In the genomic region with DNA sequence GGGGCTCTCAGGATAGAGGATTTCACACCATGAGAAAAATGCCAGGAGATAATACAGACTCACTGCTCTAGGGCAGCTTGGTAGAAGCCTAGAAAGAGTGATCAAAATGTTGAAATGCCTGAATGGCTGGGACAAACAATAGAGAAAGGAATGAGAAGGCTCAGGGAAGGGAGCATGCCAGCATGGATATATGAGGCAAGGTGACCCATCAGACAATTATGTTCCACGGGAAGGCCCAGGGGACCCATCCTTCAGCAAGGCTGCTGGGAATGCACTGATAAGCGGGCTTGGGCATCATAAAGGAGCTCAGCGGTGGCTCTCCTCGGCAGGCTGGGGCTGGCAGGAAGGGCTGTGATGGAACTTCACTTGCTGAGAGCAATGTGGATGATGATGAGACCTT, we compare ENCODE assay signal across 21 cellular contexts. TPM values are rescaled to one million over a fixed set of nuclear protein-coding genes. Genes with fewer than 3 reads are reported as not detected.
A peak's percentile ranks its signal among the peaks of the same experiment; 100 is the strongest.
DNase-seq lines count a peak whose midpoint lies in the region; ATAC-seq, FAIRE-seq and TF ChIP-seq lines count a peak whose summit lies in the region.
"Had no signal": no experiment of that assay in that cellular context is flagged by ENCODE, and none has a peak within 500 bp of the region (broad histone marks: within the 10 kb centered on the region; RNA-seq: fewer than 3 reads in every experiment).

No MANE protein-coding gene starts in this region.

- no peak for FAIRE-seq in K562 (lab: Jason Lieb, UNC)
- FAIRE-seq: D721Med, GM12892, GM19239, H1 had no signal

- 66 to 80% (median 77%) methylated on average over 4 of the region's 4 CpGs for WGBS in heart left ventricle, 4 donors
- 15% methylated on average over 4 of the region's 4 CpGs for WGBS in K562 (ENCODE audit: insufficient coverage, low coverage, missing lambda C conversion rate)

- TF ChIP-seq RAD21 in K562 (CRISPR knock-in tag; conservative IDR thresholded peaks at IDR 0.05 in 1 of 2, IDR thresholded peaks at IDR 0.05 in 1 of 2) = no peak

- peaks cover 0 to 2% of the 10 kb centered on the region in 2 donors for H3K9me3 Mint-ChIP-seq in stimulated activated naive B cell treated with anti-CD40 and anti-IgM and Interleukin-4, amounts not matched to agents 10 μg/mL and 1 μg/mL and 100 μg/mL, for 72 hours

- H3K27me3 ChIP-seq in heart left ventricle (no peaks in the 10 kb centered on the region), K562 (ENCODE audit: control insufficient read depth in 2 of 2, insufficient read depth in 2 of 2, low read length in 2 of 2) (peaks cover 0 to 16% of the 10 kb centered on the region in 2 experiments; a peak in 3 of 5 replicates)
- H3K27me3 ChIP-seq: BLaER1 treated with 17β-estradiol and CSF1 and Interleukin-3, amounts not matched to agents 10 nM and 100 nM had no signal

- TF ChIP-seq POLR2A in heart left ventricle (IDR thresholded peaks at IDR 0.05) (no peak), K562 (conservative IDR thresholded peaks at IDR 0.05) (no peak)

- H3K4me1 ChIP-seq in heart left ventricle (peaks cover 0 to 9% (median 0%) of the 10 kb centered on the region in 12 donors), K562 (replicated peaks in 1 of 2; ENCODE audit: control insufficient read depth in 2 of 2, insufficient read depth in 2 of 2, low read length in 2 of 2) (no peaks in the 10 kb centered on the region)
- H3K4me1 ChIP-seq: HAP-1 had no signal

- in situ Hi-C loops in K562 (cut with MboI) = no loop called here

- no peaks in the 10 kb centered on the region for H4K20me1 ChIP-seq in K562 (replicated peaks; ENCODE audit: control insufficient read depth, insufficient read depth, low read length)
- H4K20me1 ChIP-seq: BLaER1 treated with 17β-estradiol and CSF1 and Interleukin-3, amounts not matched to agents 10 nM and 100 nM had no signal

- no peak overlapping the region for H2AFZ ChIP-seq in K562 (ENCODE audit: low read depth, low read length)

- DNase-seq in heart left ventricle = no peak
- no peak for DNase-seq in cardiac septum (ENCODE audit: low spot score)
- DNase-seq in K562 (ENCODE audit: extremely low read depth in 1 of 4, low spot score in 3 of 4) = no peak
- peak; percentile 5 for DNase-seq in myocyte (ENCODE audit: low read depth)
- DNase-seq in stimulated activated naive B cell treated with anti-CD40 and anti-IgM and Interleukin-4, amounts not matched to agents 10 μg/mL and 1 μg/mL and 100 μg/mL, for 72 hours = no peak
- DNase-seq in cerebellar cortex (ENCODE audit: low spot score) = no peak
- DNase-seq in NCI-H2081 (lab: John Stamatoyannopoulos, UW) = no peak
- no peak for DNase-seq in NCI-H69 (lab: John Stamatoyannopoulos, UW)
- DNase-seq: ACHN; CD4-positive, CD25-positive, alpha-beta regulatory T cell; DMS153; DMS79 treated with DMSO at 0.1 percent for 48 hours; GDM1 had no signal

- H3K4me1 Mint-ChIP-seq in stimulated activated naive B cell treated with anti-CD40 and anti-IgM and Interleukin-4, amounts not matched to agents 10 μg/mL and 1 μg/mL and 100 μg/mL, for 72 hours = peaks cover 6 to 16% of the 10 kb centered on the region in 2 donors

- H3K9ac ChIP-seq in K562 (ENCODE audit: insufficient read depth in 1 of 2, low read depth in 2 of 2, low read length in 2 of 2) = no peak overlapping the region
- H3K9ac ChIP-seq: BLaER1 treated with 17β-estradiol and CSF1 and Interleukin-3, amounts not matched to agents 10 nM and 100 nM had no signal

- ATAC-seq in heart left ventricle (peak in 3 of 4 donors; percentile 5 to 17 (median 8)), K562 (no peak)
- no peak for ATAC-seq in stimulated activated naive B cell treated with anti-CD40 and anti-IgM and Interleukin-4, amounts not matched to agents 10 μg/mL and 1 μg/mL and 100 μg/mL, for 72 hours (replicated peaks)

- H3K36me3 Mint-ChIP-seq in stimulated activated naive B cell treated with anti-CD40 and anti-IgM and Interleukin-4, amounts not matched to agents 10 μg/mL and 1 μg/mL and 100 μg/mL, for 72 hours = peaks cover 40 to 52% of the 10 kb centered on the region in 2 donors

- peaks cover 0 to 65% (median 47%) of the 10 kb centered on the region in 9 donors for H3K36me3 ChIP-seq in heart left ventricle
- H3K36me3 ChIP-seq in K562 (ENCODE audit: control insufficient read depth, insufficient read depth, low read length) = peaks cover 24% of the 10 kb centered on the region; the same call in 2 of the 3 replicates

- no TSS peak for BruUV-seq in K562 (replicated peaks; lab: Mats Ljungman, UMichigan)

- CTCF ChIA-PET in K562 (lab: Yijun Ruan, JAX; ENCODE audit: low intra/inter-chr PET ratio) = no interaction called here

- H3K4me2 ChIP-seq in K562 (ENCODE audit: insufficient read depth, low read length) = no peak overlapping the region
- H3K4me2 ChIP-seq: BLaER1 treated with 17β-estradiol and CSF1 and Interleukin-3, amounts not matched to agents 10 nM and 100 nM had no signal

- H3K79me2 ChIP-seq in K562 (ENCODE audit: control insufficient read depth, insufficient read depth, low read length) = no peaks in the 10 kb centered on the region

- H3K4me3 Mint-ChIP-seq in stimulated activated naive B cell treated with anti-CD40 and anti-IgM and Interleukin-4, amounts not matched to agents 10 μg/mL and 1 μg/mL and 100 μg/mL, for 72 hours = no peak overlapping the region
- H3K4me3 Mint-ChIP-seq: CD4-positive, CD25-positive, alpha-beta regulatory T cell had no signal

- POLR2A ChIA-PET in K562 (lab: Yijun Ruan, JAX) = interaction anchor here (0.8 kb wide), 1 partner anchor 9 kb away, joined by 5 read pairs; no protein-coding TSS in a partner anchor

- H3K27ac Mint-ChIP-seq in stimulated activated naive B cell treated with anti-CD40 and anti-IgM and Interleukin-4, amounts not matched to agents 10 μg/mL and 1 μg/mL and 100 μg/mL, for 72 hours = peak overlapping the region; percentile 33
- H3K27ac Mint-ChIP-seq: CD4-positive, CD25-positive, alpha-beta regulatory T cell had no signal

- H3K4me3 ChIP-seq in heart left ventricle (no peak overlapping the region), K562 (no peak overlapping the region)
- H3K4me3 ChIP-seq: BLaER1 treated with 17β-estradiol and CSF1 and Interleukin-3, amounts not matched to agents 10 nM and 100 nM; HAP-1 had no signal

- H3K9me3 ChIP-seq in heart left ventricle = peaks cover 0 to 6% (median 0%) of the 10 kb centered on the region in 12 donors
- H3K9me3 ChIP-seq in K562 (replicated peaks; ENCODE audit: control insufficient read depth, insufficient read depth, low read depth, low read length) = no peaks in the 10 kb centered on the region
- H3K9me3 ChIP-seq: HAP-1 had no signal

- no peaks in the 10 kb centered on the region for H3K27me3 Mint-ChIP-seq in stimulated activated naive B cell treated with anti-CD40 and anti-IgM and Interleukin-4, amounts not matched to agents 10 μg/mL and 1 μg/mL and 100 μg/mL, for 72 hours

- TF ChIP-seq EP300 in K562 (IDR thresholded peaks at IDR 0.05; ENCODE audit: low read length) = no peak

- intact Hi-C loops in heart left ventricle (cut with DNase I) = no loop called here
- intact Hi-C loops in cardiac septum (cut with DNase I) = no loop called here
- intact Hi-C loops in K562 (cut with micrococcal nuclease) = no loop called here

- TF ChIP-seq CTCF in heart left ventricle (IDR thresholded peaks at IDR 0.05) (no peak), K562 (IDR thresholded peaks at IDR 0.05 in 2 of 3, conservative IDR thresholded peaks at IDR 0.05 in 1 of 3; ENCODE audit: insufficient read depth in 2 of 3, low read depth in 1 of 3, low read length in 3 of 3) (no peak)

- no peaks in the 10 kb centered on the region for H3K9me1 ChIP-seq in K562 (ENCODE audit: control insufficient read depth, insufficient read depth, low read length)

- H3K27ac ChIP-seq in heart left ventricle = no peak overlapping the region
- no peak overlapping the region for H3K27ac ChIP-seq in K562 (ENCODE audit: extremely low read depth, low read depth, low read length)
- H3K27ac ChIP-seq: BLaER1 treated with 17β-estradiol and CSF1 and Interleukin-3, amounts not matched to agents 10 nM and 100 nM had no signal

RNA-seq across cellular contexts. Expression of gene HEBP2, which starts 12.2 kb away (rescaled TPM):
- total RNA-seq in heart left ventricle (100 to 1,000 TPM in 4 of 9 donors, 10 to 100 TPM in 5; 45.1 to 110 (median 92.6) TPM), cardiac septum (98.9 TPM), K562 (2014; rRNA removed) (62.9 and 64.7 TPM in 2 replicates), K562 (2014; rRNA removed; fragmentation: Illumina TruSeq; extraction: Trizol) (38.8 and 40.8 TPM in 2 replicates), K562 (2015; rRNA removed; fragmentation: Illumina TruSeq; extraction: Trizol) (17.0 and 17.9 TPM in 2 replicates), K562 (2021) (63.7 and 64.7 TPM in 2 replicates), myocyte (32.8 and 38.7 TPM in 2 replicates)
- polyA plus RNA-seq in heart left ventricle (10 to 100 TPM; 20.3 to 52.1 TPM), K562 (2011; rRNA removed) (30.9 and 36.9 TPM in 2 replicates), K562 (2014; fragmentation: Illumina TruSeq; extraction: Trizol) (11.6 and 12.4 TPM in 2 replicates), K562 (2014; fragmentation: Nextera tagmentation; extraction: Ambion mirVana) (10 to 100 TPM in 1 of 2 experiments, 1 to 10 TPM in 1; 8.5 to 14.5 TPM), K562 (2014; rRNA removed) (45.4 and 46.6 TPM in 2 replicates)
- total RNA-seq in K562 (2011; cell fraction: chromatin; rRNA removed; ENCODE audit: low replicate concordance) = 3.8 and 7.0 TPM in 2 replicates
- 2.6 and 2.8 TPM in 2 replicates for total RNA-seq in K562 (2011; cell fraction: nucleolus; rRNA removed)
- total RNA-seq in K562 (2011; cell fraction: nucleoplasm; rRNA removed) = 5.9 and 6.8 TPM in 2 replicates
- polyA plus RNA-seq in K562 (2011; cell fraction: cytosol; rRNA removed) = 7.4 and 33.2 TPM in 2 replicates
- 7.2 and 7.6 TPM in 2 replicates for polyA plus RNA-seq in K562 (2011; cell fraction: nucleus; rRNA removed)
- 44.8 and 49.3 TPM in 2 replicates for polyA plus RNA-seq in K562 (2012)
- polyA minus RNA-seq in K562 (2011; rRNA and poly(A)+ RNA removed) = 6.0 and 7.6 TPM in 2 replicates
- 2.9 and 6.4 TPM in 2 replicates for polyA minus RNA-seq in K562 (2011; cell fraction: cytosol; rRNA and poly(A)+ RNA removed)
- polyA minus RNA-seq in K562 (2011; cell fraction: nucleus; rRNA and poly(A)+ RNA removed) = 2.3 and 4.7 TPM in 2 replicates
- 27.1 TPM for polyA plus RNA-seq in myocyte (2012)

RNA-seq across cellular contexts. Expression of gene SMIM28, which starts 38.5 kb away (rescaled TPM):
- total RNA-seq in heart left ventricle (not detected), cardiac septum (not detected), K562 (2014; rRNA removed) (not detected in 2 replicates), K562 (2014; rRNA removed; fragmentation: Illumina TruSeq; extraction: Trizol) (not detected in 2 replicates), K562 (2015; rRNA removed; fragmentation: Illumina TruSeq; extraction: Trizol) (not detected in 2 replicates), K562 (2021) (not detected in 2 replicates), myocyte (not detected in 2 replicates)
- polyA plus RNA-seq in heart left ventricle (not detected), K562 (2011; rRNA removed) (not detected in 2 replicates), K562 (2014; fragmentation: Illumina TruSeq; extraction: Trizol) (not detected in 2 replicates), K562 (2014; fragmentation: Nextera tagmentation; extraction: Ambion mirVana) (not detected), K562 (2014; rRNA removed) (not detected in 2 replicates)
- not detected in 2 replicates for total RNA-seq in K562 (2011; cell fraction: chromatin; rRNA removed; ENCODE audit: low replicate concordance)
- not detected in 2 replicates for total RNA-seq in K562 (2011; cell fraction: nucleolus; rRNA removed)
- not detected in 2 replicates for total RNA-seq in K562 (2011; cell fraction: nucleoplasm; rRNA removed)
- not detected in 2 replicates for polyA plus RNA-seq in K562 (2011; cell fraction: cytosol; rRNA removed)
- not detected in 2 replicates for polyA plus RNA-seq in K562 (2011; cell fraction: nucleus; rRNA removed)
- polyA plus RNA-seq in K562 (2012) = not detected in 2 replicates
- polyA minus RNA-seq in K562 (2011; rRNA and poly(A)+ RNA removed) = not detected in 2 replicates
- not detected in 2 replicates for polyA minus RNA-seq in K562 (2011; cell fraction: cytosol; rRNA and poly(A)+ RNA removed)
- polyA minus RNA-seq in K562 (2011; cell fraction: nucleus; rRNA and poly(A)+ RNA removed) = not detected in 2 replicates
- polyA plus RNA-seq in myocyte (2012) = not detected
- total RNA-seq: A172; CD4-positive, CD25-positive, alpha-beta regulatory T cell; H1; HT1080 had no signal
- polyA plus RNA-seq: CD4-positive, CD25-positive, alpha-beta regulatory T cell; H1 had no signal

Comparison
In these comparisons a context has a peak if more than half of its experiments do, and no peak if none do; other contexts are left out.
1. ATAC-seq: peak in heart left ventricle (3 of 4); none in K562 (single experiment) and stimulated activated naive B cell treated with anti-CD40 and anti-IgM and Interleukin-4, amounts not matched to agents 10 μg/mL and 1 μg/mL and 100 μg/mL, for 72 hours (0 of 2).